Comparison of ENCODE assay signal across 16 cellular contexts in the genomic region with DNA sequence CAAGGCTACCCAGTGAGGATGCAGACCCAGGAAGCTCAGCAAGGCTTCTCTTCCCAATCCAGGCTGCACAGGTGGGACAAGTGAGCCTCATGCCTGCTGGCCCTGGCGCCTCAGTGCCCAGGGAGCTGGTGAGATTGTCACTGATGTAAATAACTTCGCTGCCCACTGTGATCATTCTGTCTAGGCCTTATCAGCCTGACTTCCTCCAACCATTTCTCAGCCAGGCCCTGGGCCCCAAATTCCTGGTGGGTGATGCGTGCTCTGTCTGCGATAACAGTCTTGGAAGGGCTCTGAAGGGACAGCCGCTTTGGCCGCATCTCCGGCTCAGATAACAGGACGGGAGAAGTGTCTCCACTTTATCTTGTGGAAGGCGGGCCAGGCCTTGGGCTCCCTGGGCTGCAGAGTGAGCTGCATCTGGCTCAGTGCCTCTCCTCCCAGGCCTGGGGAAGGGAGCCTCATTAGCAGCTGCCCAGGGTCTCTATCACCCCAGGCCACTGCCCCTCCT. TPM values are rescaled to one million over a fixed set of nuclear protein-coding genes. Genes with fewer than 3 reads are reported as not detected.
A peak's percentile ranks its signal among the peaks of the same experiment; 100 is the strongest.
DNase-seq lines count a peak whose midpoint lies in the region; FAIRE-seq and TF ChIP-seq lines count a peak whose summit lies in the region.
"Had no signal": no experiment of that assay in that cellular context is flagged by ENCODE, and none has a peak within 500 bp of the region (broad histone marks: within the 10 kb centered on the region; RNA-seq: fewer than 3 reads in every experiment).

No MANE protein-coding gene starts in this region.

- DNase-seq in Caco-2 (peak; percentile 51 to 59), OCI-M1 (lab: John Stamatoyannopoulos, UW) (peak; percentile 85), esophagus squamous epithelium (lab: John Stamatoyannopoulos, UW) (no peak), mesothelial cell of epicardium (ENCODE audit: low spot score in 2 of 2, unreplicated experiment in 2 of 2) (peak in 1 of 2 experiments; percentile 54), NAMALWA (ENCODE audit: low spot score) (no peak), GM19239 (ENCODE audit: insufficient read length, low spot score) (no peak), RPMI8226 (no peak)
- DNase-seq in NK-92 treated with Interleukin-12 subunit alpha and Interleukin-12 subunit beta, amount 100 ng/mL, for 24 hours (lab: John Stamatoyannopoulos, UW) = no peak
- DNase-seq: activated CD8-positive, alpha-beta T cell treated with anti-CD3 and anti-CD28 coated beads, Interleukin-2, amount 10 ng/mL, durations not matched to agents 7 days and 5 days; effector memory CD4-positive, alpha-beta T cell; NCI-H510A treated with DMSO at 0.1 percent for 48 hours; stomach had no signal

- CTCF ChIA-PET in Caco-2 (lab: Charles Lee) = interaction anchor here (1.1 kb wide), 1 partner anchor 50 kb away, joined by 3 read pairs; no protein-coding TSS in a partner anchor

- no peak overlapping the region for H3K4me3 Mint-ChIP-seq in Caco-2 (ENCODE audit: unreplicated experiment)
- H3K4me3 Mint-ChIP-seq in mesothelial cell of epicardium = peak overlapping the region; percentile 24
- H3K4me3 Mint-ChIP-seq: activated CD8-positive, alpha-beta T cell treated with anti-CD3 and anti-CD28 coated beads, Interleukin-2, amount 10 ng/mL, durations not matched to agents 7 days and 5 days; activated naive CD8-positive, alpha-beta T cell; neural crest cell had no signal

- H3K27me3 Mint-ChIP-seq in Caco-2 (ENCODE audit: insufficient read depth, unreplicated experiment) = no peaks in the 10 kb centered on the region
- peaks cover 8% of the 10 kb centered on the region for H3K27me3 Mint-ChIP-seq in mesothelial cell of epicardium (ENCODE audit: low read depth)

- BruUV-seq in Caco-2 (replicated peaks; lab: Mats Ljungman, UMichigan) = no TSS peak

- H3K27ac ChIP-seq in esophagus squamous epithelium = peak overlapping the region; percentile 8 to 80 (median 50)

- H3K9me3 ChIP-seq in Caco-2 = no peaks in the 10 kb centered on the region
- H3K9me3 ChIP-seq in esophagus squamous epithelium = peaks cover 0 to 7% (median 0%) of the 10 kb centered on the region in 3 donors

- H3K27me3 ChIP-seq in Caco-2 (replicated peaks; ENCODE audit: control insufficient read depth, insufficient read depth, low read length) (no peaks in the 10 kb centered on the region), esophagus squamous epithelium (peaks cover 0 to 49% (median 0%) of the 10 kb centered on the region in 4 donors)

- intact Hi-C loops in Caco-2 (cut with micrococcal nuclease; ENCODE audit: unreplicated experiment) (loop anchor here (5.0 kb wide), 2 partner anchors 39 to 51 kb away; no protein-coding TSS in a partner anchor), esophagus squamous epithelium (cut with DNase I) (no loop called here)

- H3K27ac Mint-ChIP-seq in Caco-2 (ENCODE audit: unreplicated experiment) (no peak overlapping the region), mesothelial cell of epicardium (peak overlapping the region; percentile 70)
- H3K27ac Mint-ChIP-seq: activated CD8-positive, alpha-beta T cell treated with anti-CD3 and anti-CD28 coated beads, Interleukin-2, amount 10 ng/mL, durations not matched to agents 7 days and 5 days; activated naive CD8-positive, alpha-beta T cell; B cell had no signal

- TF ChIP-seq POLR2A in esophagus squamous epithelium (IDR thresholded peaks at IDR 0.05) = no peak

- WGBS in esophagus squamous epithelium, 2 donors = 78% methylated on average over 9 of the region's 9 CpGs; no CpG with 5 or more reads in 1 of the 2 donors

- H3K36me3 Mint-ChIP-seq in Caco-2 (ENCODE audit: insufficient read depth, unreplicated experiment) (peaks cover 6% of the 10 kb centered on the region), mesothelial cell of epicardium (no peaks in the 10 kb centered on the region)

- no peak for TF ChIP-seq CTCF in Caco-2 (IDR thresholded peaks at IDR 0.05; ENCODE audit: insufficient read depth in 1 of 2, low read depth in 1 of 2, low read length in 1 of 2, severe bottlenecking in 1 of 2, unreplicated experiment in 1 of 2)
- TF ChIP-seq CTCF in esophagus squamous epithelium (IDR thresholded peaks at IDR 0.05) = no peak
- no peak for TF ChIP-seq CTCF in mesothelial cell of epicardium (IDR thresholded peaks at IDR 0.05; ENCODE audit: unreplicated experiment)

- peaks cover 24% of the 10 kb centered on the region for H3K4me1 ChIP-seq in Caco-2
- peaks cover 8 to 65% (median 22%) of the 10 kb centered on the region in 3 donors for H3K4me1 ChIP-seq in esophagus squamous epithelium

- no peak overlapping the region for H3K4me3 ChIP-seq in Caco-2 (ENCODE audit: low read depth, low read length)
- H3K4me3 ChIP-seq in esophagus squamous epithelium = no peak overlapping the region
- H3K4me3 ChIP-seq: stomach had no signal

- H3K36me3 ChIP-seq in Caco-2 (ENCODE audit: control insufficient read depth, insufficient read depth, low read length) (no peaks in the 10 kb centered on the region), esophagus squamous epithelium (no peaks in the 10 kb centered on the region)
- H3K36me3 ChIP-seq: stomach had no signal

- POLR2A ChIA-PET in Caco-2 (lab: Charles Lee) = no interaction called here

- H3K9me3 Mint-ChIP-seq in Caco-2 (ENCODE audit: unreplicated experiment) (no peaks in the 10 kb centered on the region), mesothelial cell of epicardium (peaks cover 5% of the 10 kb centered on the region)
- H3K9me3 Mint-ChIP-seq: neural crest cell had no signal

- peaks cover 32% of the 10 kb centered on the region for H3K4me1 Mint-ChIP-seq in Caco-2 (ENCODE audit: low read depth, unreplicated experiment)
- peaks cover 41% of the 10 kb centered on the region for H3K4me1 Mint-ChIP-seq in mesothelial cell of epicardium

- no peak for FAIRE-seq in GM19239 (lab: Jason Lieb, UNC)

RNA-seq across cellular contexts. Expression of a gene that starts 2.2 kb away (rescaled TPM):
- total RNA-seq in Caco-2 (2022) (36.7 and 48.8 TPM in 2 replicates), esophagus squamous epithelium (100 to 1,000 TPM in 1 of 4 donors, 10 to 100 TPM in 2, 1 to 10 TPM in 1; 6.3 to 122 (median 25.7) TPM), mesothelial cell of epicardium (63.3 to 68.6 TPM (median 67.5 TPM) in 3 replicates)
- total RNA-seq: T-helper 1 cell treated with Interleukin-12 subunit alpha and Interleukin-12 subunit beta and Interleukin-4 antibody, amounts not matched to agents 30 ng/mL and 1 ng/mL, for 36 hours had no signal

Comparison
In these comparisons a context has a peak if more than half of its experiments do, and no peak if none do; other contexts are left out.
1. DNase-seq: peak in Caco-2 (2 of 2) and OCI-M1 (single experiment); none in esophagus squamous epithelium (single experiment), NAMALWA (single experiment), GM19239 (single experiment), NK-92 treated with Interleukin-12 subunit alpha and Interleukin-12 subunit beta, amount 100 ng/mL, for 24 hours (single experiment) and RPMI8226 (single experiment).